ENCODE assay signal across 8 cellular contexts in the genomic region with DNA sequence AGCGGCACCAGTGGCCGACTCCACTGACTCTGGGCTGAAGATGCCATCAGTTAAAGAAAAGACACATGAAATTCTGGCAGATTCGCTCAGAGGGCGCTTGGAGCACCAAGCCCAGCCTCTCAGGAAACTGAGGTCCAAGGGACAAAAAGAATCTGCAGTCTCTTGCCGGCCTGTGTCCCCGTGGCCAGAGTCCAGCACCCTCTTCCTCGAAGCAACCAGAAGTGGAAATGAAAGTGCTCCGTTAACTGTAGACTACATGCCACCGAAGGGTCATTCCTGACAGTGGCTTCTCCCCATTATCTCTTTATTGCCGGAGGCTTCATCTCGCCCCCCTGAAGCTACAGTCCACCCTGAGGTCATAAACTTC. TPM values are rescaled to one million over a fixed set of nuclear protein-coding genes. Genes with fewer than 3 reads are reported as not detected.
A peak's percentile ranks its signal among the peaks of the same experiment; 100 is the strongest.
DNase-seq lines count a peak whose midpoint lies in the region; ATAC-seq and TF ChIP-seq lines count a peak whose summit lies in the region.

No MANE protein-coding gene starts in this region.

- H3K4me1 Mint-ChIP-seq in immature natural killer cell, result peaks cover 0 to 2% of the 10 kb centered on the region in 2 donors

- H3K9me3 ChIP-seq in RWPE2 (ENCODE audit: severe bottlenecking) (no peaks in the 10 kb centered on the region), left ventricle myocardium inferior (replicated peaks) (peaks cover 6% of the 10 kb centered on the region), ovary (no peaks in the 10 kb centered on the region)

- 9 to 18% (median 11%) methylated on average over 11 of the region's 11 CpGs for WGBS in ovary, 3 donors

- peaks cover 0 to 3% (median 0%) of the 10 kb centered on the region in 6 donors for H3K9me3 Mint-ChIP-seq in immature natural killer cell

- no peaks in the 10 kb centered on the region for H3K36me3 ChIP-seq in ACC112 (ENCODE audit: insufficient read depth, low read length)
- H3K36me3 ChIP-seq in RWPE2 (ENCODE audit: low read depth), result no peaks in the 10 kb centered on the region
- H3K36me3 ChIP-seq in left ventricle myocardium inferior, result no peaks in the 10 kb centered on the region
- no peaks in the 10 kb centered on the region for H3K36me3 ChIP-seq in ovary

- TF ChIP-seq CTCF in RWPE2 (IDR thresholded peaks at IDR 0.05; ENCODE audit: poor library complexity, severe bottlenecking) (no peak), left ventricle myocardium inferior (IDR thresholded peaks at IDR 0.05; ENCODE audit: borderline replicate concordance) (no peak), ovary (IDR thresholded peaks at IDR 0.05) (no peak)

- no peak overlapping the region for H2AFZ ChIP-seq in ACC112 (ENCODE audit: low read length, unreplicated experiment)

- H3K36me3 Mint-ChIP-seq in immature natural killer cell, result peaks cover 0 to 4% (median 3%) of the 10 kb centered on the region in 3 donors

- ATAC-seq in RWPE2 (ENCODE audit: low read depth), result no peak
- ATAC-seq in HG02571 (IDR thresholded peaks at IDR 0.05; ENCODE audit: unreplicated experiment), result no peak

- peaks cover 5 to 22% (median 5%) of the 10 kb centered on the region in 3 donors for H3K27me3 Mint-ChIP-seq in immature natural killer cell (ENCODE audit: low read depth in 3 of 3)

- no peak for TF ChIP-seq POLR2A in ovary (IDR thresholded peaks at IDR 0.05)

- no peak for TF ChIP-seq EP300 in ovary (IDR thresholded peaks at IDR 0.05)

- H3K27ac ChIP-seq in ACC112 (ENCODE audit: low read depth, low read length), result no peak overlapping the region
- no peak overlapping the region for H3K27ac ChIP-seq in RWPE2 (ENCODE audit: poor library complexity, severe bottlenecking)
- peak overlapping the region; percentile 65 for H3K27ac ChIP-seq in left ventricle myocardium inferior (replicated peaks)
- peak overlapping the region; percentile 94 for H3K27ac ChIP-seq in ovary

- no peak overlapping the region for H3K27ac Mint-ChIP-seq in immature natural killer cell

- H3K4me1 ChIP-seq in ACC112 (ENCODE audit: control insufficient read depth, insufficient read depth, low read length, unreplicated experiment) (no peaks in the 10 kb centered on the region), RWPE2 (ENCODE audit: insufficient read depth, poor library complexity, severe bottlenecking) (peaks cover 10% of the 10 kb centered on the region), left ventricle myocardium inferior (peaks cover 37% of the 10 kb centered on the region), ovary (ENCODE audit: insufficient read depth) (peaks cover 10% of the 10 kb centered on the region)

- peak overlapping the region in 1 of 5 donors; percentile 30 for H3K4me3 Mint-ChIP-seq in immature natural killer cell

- H3K79me2 ChIP-seq in ACC112 (ENCODE audit: control insufficient read depth, insufficient read depth, low read length, unreplicated experiment), result no peaks in the 10 kb centered on the region

- H3K27me3 ChIP-seq in ACC112 (ENCODE audit: insufficient read depth, low read length) (peaks cover 90% of the 10 kb centered on the region), RWPE2 (ENCODE audit: insufficient read depth, poor library complexity, severe bottlenecking) (no peaks in the 10 kb centered on the region), left ventricle myocardium inferior (ENCODE audit: low read depth) (peaks cover 100% of the 10 kb centered on the region), ovary (no peaks in the 10 kb centered on the region)

- H3K4me3 ChIP-seq in ACC112 (ENCODE audit: low read depth, low read length) (peak overlapping the region; percentile 21; the same call in 1 of the 2 replicates), RWPE2 (ENCODE audit: severe bottlenecking) (peak overlapping the region; percentile 86), left ventricle myocardium inferior (peak overlapping the region; percentile 74), ovary (peak overlapping the region; percentile 59)

- DNase-seq in RWPE2 (ENCODE audit: low spot score), result no peak
- DNase-seq in left ventricle myocardium inferior, result no peak
- no peak for DNase-seq in ovary
- no peak for DNase-seq in immature natural killer cell
- DNase-seq in RKO (ENCODE audit: low spot score), result no peak
- no peak for DNase-seq in stimulated activated naive CD4-positive, alpha-beta T cell (lab: John Stamatoyannopoulos, UW)

- intact Hi-C loops in left ventricle myocardium inferior (cut with micrococcal nuclease), result no loop called here
- intact Hi-C loops in ovary (cut with DNase I), result loop anchor here in 3 of 4 donors (5.0 to 10.0 kb wide), 3 partner anchors 62 to 100 kb away; no protein-coding TSS in a partner anchor

RNA-seq across cellular contexts. Expression of a gene that starts 1.0 kb away (rescaled TPM):
- total RNA-seq in left ventricle myocardium inferior, result 4.5 TPM
- total RNA-seq in ovary, result 10 to 100 TPM; 45.8 to 93.0 (median 67.1) TPM
- 10 to 100 TPM; 35.9 to 37.2 TPM for polyA plus RNA-seq in ovary
- under 1 TPM; 0.07 to 0.20 (median 0.08) TPM for polyA plus RNA-seq in immature natural killer cell

Comparison
In these comparisons a context has a peak if more than half of its experiments do, and no peak if none do; other contexts are left out.
1. H3K27ac ChIP-seq: peak in left ventricle myocardium inferior (single experiment) and ovary (2 of 2); none in ACC112 (single experiment) and RWPE2 (single experiment).
2. H3K4me3 ChIP-seq: peak in every context shown above with its lines; median percentile 86 in RWPE2; 74 in left ventricle myocardium inferior; 59 in ovary; 21 in ACC112.